23 cellular contexts compared by ENCODE assay signal in the genomic region with DNA sequence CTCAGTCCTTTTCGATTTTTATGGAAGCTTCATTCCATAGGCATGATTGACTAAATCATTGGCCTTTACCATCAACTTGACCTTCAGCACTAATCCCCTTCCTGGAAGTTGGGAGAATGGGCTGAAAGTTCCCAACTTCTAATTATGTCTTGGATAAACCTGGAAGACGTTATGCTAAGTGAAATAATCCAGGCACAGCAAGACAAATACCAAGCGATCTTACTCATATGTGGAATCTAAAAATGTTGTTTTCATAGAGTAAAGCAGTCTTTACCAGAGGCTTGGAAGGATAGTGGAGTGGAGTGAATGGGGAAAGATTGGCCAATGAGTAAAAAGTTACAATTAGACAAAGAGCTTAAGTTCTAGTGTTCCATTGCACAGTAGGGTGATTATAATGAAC.
DNase-seq lines count a peak whose midpoint lies in the region; TF ChIP-seq lines count a peak whose summit lies in the region.
"Had no signal": no experiment of that assay in that cellular context is flagged by ENCODE, and none has a peak within 500 bp of the region (broad histone marks: within the 10 kb centered on the region; RNA-seq: fewer than 3 reads in every experiment).

No MANE protein-coding gene starts in this region.

- DNase-seq in HCEC 1CT (peak; percentile 42), amniotic epithelial cell (ENCODE audit: low read depth) (peak; percentile 74), dedifferentiated amniotic fluid mesenchymal stem cell (ENCODE audit: extremely low spot score) (peak; percentile 49), osteocyte (ENCODE audit: extremely low spot score, unreplicated experiment) (no peak), AG20443 (ENCODE audit: low spot score) (no peak), 8988T (no peak), NCI-H1105 (lab: John Stamatoyannopoulos, UW) (no peak)
- no peak for DNase-seq in activated effector memory CD4-positive, alpha-beta T cell treated with anti-CD3 and anti-CD28 coated beads, Interleukin-2, amount 50 U/mL, for 16 hours
- DNase-seq: BE2C; CD8-positive, alpha-beta memory T cell; DMS79 treated with DMSO at 0.1 percent for 48 hours; GM23248; H7; Kasumi-1; MV-4-11; NCI-H2029 treated with DMSO at 0.1 percent for 48 hours; NCI-H446 treated with DMSO at 0.1 percent for 48 hours; NCI-H526; NCI-H82; NK-92 treated with Interleukin-12 subunit alpha and Interleukin-12 subunit beta, amount 100 ng/mL, for 24 hours; PC-3; SJCRH30 had no signal

- no peaks in the 10 kb centered on the region for H3K27me3 Mint-ChIP-seq in osteocyte (ENCODE audit: unreplicated experiment)
- H3K27me3 Mint-ChIP-seq: CD8-positive, alpha-beta memory T cell had no signal

- peaks cover 4% of the 10 kb centered on the region for H3K4me1 Mint-ChIP-seq in osteocyte (ENCODE audit: unreplicated experiment)
- H3K4me1 Mint-ChIP-seq: CD14-positive monocyte; CD8-positive, alpha-beta memory T cell had no signal

- H3K9me3 Mint-ChIP-seq in osteocyte (ENCODE audit: unreplicated experiment), result no peaks in the 10 kb centered on the region

- H3K4me3 Mint-ChIP-seq in osteocyte (ENCODE audit: unreplicated experiment), result no peak overlapping the region
- H3K4me3 Mint-ChIP-seq: CD14-positive monocyte; CD8-positive, alpha-beta memory T cell had no signal

- peak overlapping the region; percentile 21 for H3K27ac Mint-ChIP-seq in osteocyte (ENCODE audit: unreplicated experiment)
- H3K27ac Mint-ChIP-seq: CD14-positive monocyte; CD8-positive, alpha-beta memory T cell had no signal

- no peaks in the 10 kb centered on the region for H3K36me3 Mint-ChIP-seq in osteocyte (ENCODE audit: unreplicated experiment)
- H3K36me3 Mint-ChIP-seq: CD14-positive monocyte; CD8-positive, alpha-beta memory T cell had no signal

- no peak for TF ChIP-seq CTCF in osteocyte (IDR thresholded peaks at IDR 0.05)

Comparison
In these comparisons a context has a peak if more than half of its experiments do, and no peak if none do; other contexts are left out.
1. DNase-seq: peak in HCEC 1CT (single experiment), amniotic epithelial cell (single experiment) and dedifferentiated amniotic fluid mesenchymal stem cell (single experiment); none in osteocyte (single experiment), AG20443 (single experiment), activated effector memory CD4-positive, alpha-beta T cell treated with anti-CD3 and anti-CD28 coated beads, Interleukin-2, amount 50 U/mL, for 16 hours (single experiment), 8988T (single experiment) and NCI-H1105 (single experiment).